Comparison of ENCODE assay signal across 23 cellular contexts in genomic region chr11:60161107-60161506, GRCh38. TPM values are rescaled to one million over a fixed set of nuclear protein-coding genes. Genes with fewer than 3 reads are reported as not detected.
"Had no signal": no experiment of that assay in that cellular context is flagged by ENCODE, and none has a peak within 500 bp of the region (broad histone marks: within the 10 kb centered on the region; RNA-seq: fewer than 3 reads in every experiment).

No MANE protein-coding gene starts in this region.

- H3K4me2 ChIP-seq: SK-N-SH had no signal

- DNase-seq: KBM-7, MV-4-11, NCI-H1048, NCI-H1105, NCI-H1417, NCI-H1436 treated with DMSO at 0.1 percent for 48 hours, NCI-H1694, NCI-H187 treated with DMSO at 0.1 percent for 48 hours, NCI-H2029 treated with DMSO at 0.1 percent for 48 hours, NCI-H2171 treated with DMSO at 0.1 percent for 48 hours, NCI-H345, NCI-H524, NCI-H526 treated with DMSO at 0.1 percent for 48 hours, NCI-H748 treated with DMSO at 0.1 percent for 48 hours, RPMI8226, SHP77, SK-N-SH had no signal

- H3K9ac ChIP-seq: SK-N-SH had no signal

- FAIRE-seq: RCC 7860 had no signal

- H3K9me3 ChIP-seq: SK-N-SH had no signal

RNA-seq across cellular contexts. Expression of gene MS4A6A, which starts 21.8 kb away (rescaled TPM):
- total RNA-seq: HT1080, LHCN-M2, MCF 10A, NCI-H460, SK-MEL-5 had no signal
- polyA plus RNA-seq: SK-N-SH had no signal
